In the genomic region with DNA sequence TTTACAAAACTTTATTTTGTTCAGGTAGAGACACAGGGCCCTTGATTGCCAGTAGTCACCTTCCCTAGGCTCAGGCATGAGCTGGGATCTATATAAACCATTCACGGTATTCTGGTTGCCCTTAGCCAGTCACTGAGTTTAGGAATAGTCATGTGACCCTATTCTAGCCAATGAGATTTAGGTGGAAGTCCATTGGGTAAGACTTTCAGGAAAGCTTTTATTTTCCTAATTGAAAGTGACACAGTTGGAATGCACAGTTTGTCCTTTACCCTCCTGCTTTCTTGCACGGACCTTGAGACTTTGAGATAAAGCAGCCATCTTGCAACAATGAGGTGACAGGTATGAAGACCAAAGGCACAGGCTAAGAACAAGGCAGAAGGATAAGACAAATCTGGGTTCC, we compare ENCODE assay signal across 2 cellular contexts.
TF ChIP-seq lines count a peak whose summit lies in the region.

No MANE protein-coding gene starts in this region.

TF ChIP-seq in GM23338, 12 proteins besides CTCF, POLR2A, EP300 and RAD21 (continued from another document):
- TF ChIP-seq, protein P1, sequence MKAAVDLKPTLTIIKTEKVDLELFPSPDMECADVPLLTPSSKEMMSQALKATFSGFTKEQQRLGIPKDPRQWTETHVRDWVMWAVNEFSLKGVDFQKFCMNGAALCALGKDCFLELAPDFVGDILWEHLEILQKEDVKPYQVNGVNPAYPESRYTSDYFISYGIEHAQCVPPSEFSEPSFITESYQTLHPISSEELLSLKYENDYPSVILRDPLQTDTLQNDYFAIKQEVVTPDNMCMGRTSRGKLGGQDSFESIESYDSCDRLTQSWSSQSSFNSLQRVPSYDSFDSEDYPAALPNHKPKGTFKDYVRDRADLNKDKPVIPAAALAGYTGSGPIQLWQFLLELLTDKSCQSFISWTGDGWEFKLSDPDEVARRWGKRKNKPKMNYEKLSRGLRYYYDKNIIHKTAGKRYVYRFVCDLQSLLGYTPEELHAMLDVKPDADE (IDR thresholded peaks at IDR 0.05): no peak
- TF ChIP-seq ZNF331 (CRISPR knock-in tag; IDR thresholded peaks at IDR 0.05; ENCODE audit: low read depth) (no peak), ZNF114 (CRISPR knock-in tag; IDR thresholded peaks at IDR 0.05) (no peak), STAT1 (IDR thresholded peaks at IDR 0.05; ENCODE audit: unreplicated experiment) (no peak)
- TF ChIP-seq, protein P2, sequence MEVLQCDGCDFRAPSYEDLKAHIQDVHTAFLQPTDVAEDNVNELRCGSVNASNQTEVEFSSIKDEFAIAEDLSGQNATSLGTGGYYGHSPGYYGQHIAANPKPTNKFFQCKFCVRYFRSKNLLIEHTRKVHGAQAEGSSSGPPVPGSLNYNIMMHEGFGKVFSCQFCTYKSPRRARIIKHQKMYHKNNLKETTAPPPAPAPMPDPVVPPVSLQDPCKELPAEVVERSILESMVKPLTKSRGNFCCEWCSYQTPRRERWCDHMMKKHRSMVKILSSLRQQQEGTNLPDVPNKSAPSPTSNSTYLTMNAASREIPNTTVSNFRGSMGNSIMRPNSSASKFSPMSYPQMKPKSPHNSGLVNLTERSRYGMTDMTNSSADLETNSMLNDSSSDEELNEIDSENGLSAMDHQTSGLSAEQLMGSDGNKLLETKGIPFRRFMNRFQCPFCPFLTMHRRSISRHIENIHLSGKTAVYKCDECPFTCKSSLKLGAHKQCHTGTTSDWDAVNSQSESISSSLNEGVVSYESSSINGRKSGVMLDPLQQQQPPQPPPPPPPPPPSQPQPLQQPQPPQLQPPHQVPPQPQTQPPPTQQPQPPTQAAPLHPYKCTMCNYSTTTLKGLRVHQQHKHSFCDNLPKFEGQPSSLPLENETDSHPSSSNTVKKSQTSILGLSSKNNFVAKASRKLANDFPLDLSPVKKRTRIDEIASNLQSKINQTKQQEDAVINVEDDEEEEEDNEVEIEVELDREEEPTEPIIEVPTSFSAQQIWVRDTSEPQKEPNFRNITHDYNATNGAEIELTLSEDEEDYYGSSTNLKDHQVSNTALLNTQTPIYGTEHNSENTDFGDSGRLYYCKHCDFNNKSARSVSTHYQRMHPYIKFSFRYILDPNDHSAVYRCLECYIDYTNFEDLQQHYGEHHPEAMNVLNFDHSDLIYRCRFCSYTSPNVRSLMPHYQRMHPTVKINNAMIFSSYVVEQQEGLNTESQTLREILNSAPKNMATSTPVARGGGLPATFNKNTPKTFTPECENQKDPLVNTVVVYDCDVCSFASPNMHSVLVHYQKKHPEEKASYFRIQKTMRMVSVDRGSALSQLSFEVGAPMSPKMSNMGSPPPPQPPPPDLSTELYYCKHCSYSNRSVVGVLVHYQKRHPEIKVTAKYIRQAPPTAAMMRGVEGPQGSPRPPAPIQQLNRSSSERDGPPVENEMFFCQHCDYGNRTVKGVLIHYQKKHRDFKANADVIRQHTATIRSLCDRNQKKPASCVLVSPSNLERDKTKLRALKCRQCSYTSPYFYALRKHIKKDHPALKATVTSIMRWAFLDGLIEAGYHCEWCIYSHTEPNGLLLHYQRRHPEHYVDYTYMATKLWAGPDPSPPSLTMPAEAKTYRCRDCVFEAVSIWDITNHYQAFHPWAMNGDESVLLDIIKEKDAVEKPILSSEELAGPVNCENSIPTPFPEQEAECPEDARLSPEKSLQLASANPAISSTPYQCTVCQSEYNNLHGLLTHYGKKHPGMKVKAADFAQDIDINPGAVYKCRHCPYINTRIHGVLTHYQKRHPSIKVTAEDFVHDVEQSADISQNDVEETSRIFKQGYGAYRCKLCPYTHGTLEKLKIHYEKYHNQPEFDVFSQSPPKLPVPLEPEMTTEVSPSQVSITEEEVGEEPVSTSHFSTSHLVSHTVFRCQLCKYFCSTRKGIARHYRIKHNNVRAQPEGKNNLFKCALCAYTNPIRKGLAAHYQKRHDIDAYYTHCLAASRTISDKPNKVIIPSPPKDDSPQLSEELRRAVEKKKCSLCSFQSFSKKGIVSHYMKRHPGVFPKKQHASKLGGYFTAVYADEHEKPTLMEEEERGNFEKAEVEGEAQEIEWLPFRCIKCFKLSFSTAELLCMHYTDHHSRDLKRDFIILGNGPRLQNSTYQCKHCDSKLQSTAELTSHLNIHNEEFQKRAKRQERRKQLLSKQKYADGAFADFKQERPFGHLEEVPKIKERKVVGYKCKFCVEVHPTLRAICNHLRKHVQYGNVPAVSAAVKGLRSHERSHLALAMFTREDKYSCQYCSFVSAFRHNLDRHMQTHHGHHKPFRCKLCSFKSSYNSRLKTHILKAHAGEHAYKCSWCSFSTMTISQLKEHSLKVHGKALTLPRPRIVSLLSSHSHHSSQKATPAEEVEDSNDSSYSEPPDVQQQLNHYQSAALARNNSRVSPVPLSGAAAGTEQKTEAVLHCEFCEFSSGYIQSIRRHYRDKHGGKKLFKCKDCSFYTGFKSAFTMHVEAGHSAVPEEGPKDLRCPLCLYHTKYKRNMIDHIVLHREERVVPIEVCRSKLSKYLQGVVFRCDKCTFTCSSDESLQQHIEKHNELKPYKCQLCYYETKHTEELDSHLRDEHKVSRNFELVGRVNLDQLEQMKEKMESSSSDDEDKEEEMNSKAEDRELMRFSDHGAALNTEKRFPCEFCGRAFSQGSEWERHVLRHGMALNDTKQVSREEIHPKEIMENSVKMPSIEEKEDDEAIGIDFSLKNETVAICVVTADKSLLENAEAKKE (CRISPR knock-in tag; IDR thresholded peaks at IDR 0.05): no peak

TF ChIP-seq in WTC11, 78 proteins besides CTCF, POLR2A, EP300 and RAD21 (continued from another document):
- TF ChIP-seq NFYB (CRISPR knock-in tag; conservative IDR thresholded peaks at IDR 0.05; ENCODE audit: low read depth): peak; percentile 65
- TF ChIP-seq ZNF263 (CRISPR knock-in tag; IDR thresholded peaks at IDR 0.05; ENCODE audit: low read depth): no peak
- TF ChIP-seq, protein P3, sequence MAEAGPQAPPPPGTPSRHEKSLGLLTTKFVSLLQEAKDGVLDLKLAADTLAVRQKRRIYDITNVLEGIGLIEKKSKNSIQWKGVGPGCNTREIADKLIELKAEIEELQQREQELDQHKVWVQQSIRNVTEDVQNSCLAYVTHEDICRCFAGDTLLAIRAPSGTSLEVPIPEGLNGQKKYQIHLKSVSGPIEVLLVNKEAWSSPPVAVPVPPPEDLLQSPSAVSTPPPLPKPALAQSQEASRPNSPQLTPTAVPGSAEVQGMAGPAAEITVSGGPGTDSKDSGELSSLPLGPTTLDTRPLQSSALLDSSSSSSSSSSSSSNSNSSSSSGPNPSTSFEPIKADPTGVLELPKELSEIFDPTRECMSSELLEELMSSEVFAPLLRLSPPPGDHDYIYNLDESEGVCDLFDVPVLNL (CRISPR knock-in tag; IDR thresholded peaks at IDR 0.05; ENCODE audit: borderline replicate concordance, low read depth): no peak
- no peak for TF ChIP-seq ZNF416 (CRISPR knock-in tag; IDR thresholded peaks at IDR 0.05)
- TF ChIP-seq, protein P4, sequence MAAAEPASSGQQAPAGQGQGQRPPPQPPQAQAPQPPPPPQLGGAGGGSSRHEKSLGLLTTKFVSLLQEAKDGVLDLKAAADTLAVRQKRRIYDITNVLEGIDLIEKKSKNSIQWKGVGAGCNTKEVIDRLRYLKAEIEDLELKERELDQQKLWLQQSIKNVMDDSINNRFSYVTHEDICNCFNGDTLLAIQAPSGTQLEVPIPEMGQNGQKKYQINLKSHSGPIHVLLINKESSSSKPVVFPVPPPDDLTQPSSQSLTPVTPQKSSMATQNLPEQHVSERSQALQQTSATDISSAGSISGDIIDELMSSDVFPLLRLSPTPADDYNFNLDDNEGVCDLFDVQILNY (CRISPR knock-in tag; IDR thresholded peaks at IDR 0.05): no peak
